In genomic region chr22:30519842-30520425, GRCh38 we compare ENCODE assay signal across 10 cellular contexts. TPM values are rescaled to one million over a fixed set of nuclear protein-coding genes. Genes with fewer than 3 reads are reported as not detected.
"Had no signal": no experiment of that assay in that cellular context is flagged by ENCODE, and none has a peak within 500 bp of the region (broad histone marks: within the 10 kb centered on the region; RNA-seq: fewer than 3 reads in every experiment).

No MANE protein-coding gene starts in this region.

- FAIRE-seq: H1, H54, HTR-8/SVneo had no signal

- H2AFZ ChIP-seq: GM23338 had no signal

- ATAC-seq: GM23338 had no signal

- H3K4me3 ChIP-seq: GM23338 had no signal

- H3K4me2 ChIP-seq: GM23338 had no signal

- DNase-seq: H9, HCEC 1CT, HFFc6, KG1 had no signal

RNA-seq across cellular contexts. Expression of gene SEC14L4, which starts 14.4 kb away (rescaled TPM):
- total RNA-seq: HFFc6 had no signal
- polyA plus RNA-seq: IgD-negative memory B cell had no signal

RNA-seq across cellular contexts. Expression of gene SEC14L6, which starts 26.6 kb away (rescaled TPM):
- total RNA-seq: HFFc6, HT-29 had no signal
- polyA plus RNA-seq: IgD-negative memory B cell had no signal

RNA-seq across cellular contexts. Expression of gene SEC14L3, which starts 48.1 kb away (rescaled TPM):
- total RNA-seq: GM23338, H1, H9, HFFc6, HT-29 had no signal
- polyA plus RNA-seq: GM23338, H1, IgD-negative memory B cell had no signal

RNA-seq across cellular contexts. Expression of gene GAL3ST1, which starts 54.5 kb away (rescaled TPM):
- total RNA-seq: HFFc6 had no signal
- polyA plus RNA-seq: IgD-negative memory B cell had no signal
